Comparison of ENCODE assay signal across 14 cellular contexts in the genomic region with DNA sequence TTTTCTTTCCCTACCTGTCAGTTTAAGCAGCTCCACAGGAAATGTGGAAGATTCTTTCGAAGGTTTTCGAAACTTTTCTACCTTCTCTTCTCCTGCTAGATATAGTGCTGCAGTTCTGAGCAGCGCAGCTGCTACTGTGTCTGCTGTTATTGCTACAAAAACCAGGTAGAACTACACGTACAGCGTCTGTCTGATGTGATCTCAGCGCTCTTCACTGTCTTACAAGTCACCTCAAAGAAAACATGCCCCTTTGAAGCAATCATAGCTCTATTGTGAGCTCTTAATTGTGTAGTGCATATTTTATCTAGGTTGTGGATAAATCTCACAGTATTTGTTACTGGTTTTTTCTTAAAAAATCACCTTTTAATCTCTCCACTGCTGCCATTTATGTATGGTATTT.
DNase-seq lines count a peak whose midpoint lies in the region; ATAC-seq lines count a peak whose summit lies in the region.
"Had no signal": no experiment of that assay in that cellular context is flagged by ENCODE, and none has a peak within 500 bp of the region (broad histone marks: within the 10 kb centered on the region; RNA-seq: fewer than 3 reads in every experiment).

No MANE protein-coding gene starts in this region.

- no peaks in the 10 kb centered on the region for H3K36me3 Mint-ChIP-seq in T-helper 2 cell treated with Interferon-gamma antibody and Interleukin-4, amounts not matched to agents 5 μg/mL and 100 μg/mL, for 36 hours (ENCODE audit: low read depth)
- no peaks in the 10 kb centered on the region for H3K36me3 Mint-ChIP-seq in activated naive CD8-positive, alpha-beta T cell treated with anti-CD3 and anti-CD28 coated beads for 36 hours
- no peaks in the 10 kb centered on the region for H3K36me3 Mint-ChIP-seq in activated naive CD8-positive, alpha-beta T cell treated with anti-CD3 and anti-CD28 coated beads, Interleukin-2, amount 50 U/mL, for 24 hours (ENCODE audit: low read depth)
- no peaks in the 10 kb centered on the region for H3K36me3 Mint-ChIP-seq in activated naive CD8-positive, alpha-beta T cell treated with anti-CD3 and anti-CD28 coated beads, Interleukin-2, amount 10 ng/mL, durations not matched to agents 7 days and 5 days

- peak overlapping the region; percentile 51 for H3K4me3 Mint-ChIP-seq in T-helper 2 cell treated with Interferon-gamma antibody and Interleukin-4, amounts not matched to agents 5 μg/mL and 100 μg/mL, for 36 hours
- H3K4me3 Mint-ChIP-seq in activated naive CD8-positive, alpha-beta T cell treated with anti-CD3 and anti-CD28 coated beads for 36 hours, result peak overlapping the region; percentile 57
- no peak overlapping the region for H3K4me3 Mint-ChIP-seq in activated naive CD8-positive, alpha-beta T cell treated with anti-CD3 and anti-CD28 coated beads, Interleukin-2, amount 50 U/mL, for 24 hours
- H3K4me3 Mint-ChIP-seq in activated naive CD8-positive, alpha-beta T cell treated with anti-CD3 and anti-CD28 coated beads, Interleukin-2, amount 10 ng/mL, durations not matched to agents 7 days and 5 days, result peak overlapping the region; percentile 18
- H3K4me3 Mint-ChIP-seq: CD14-positive monocyte, HFFc6 had no signal

- H3K4me1 Mint-ChIP-seq in T-helper 2 cell treated with Interferon-gamma antibody and Interleukin-4, amounts not matched to agents 5 μg/mL and 100 μg/mL, for 36 hours (ENCODE audit: low read depth), result peaks cover 8% of the 10 kb centered on the region
- peaks cover 13% of the 10 kb centered on the region for H3K4me1 Mint-ChIP-seq in activated naive CD8-positive, alpha-beta T cell treated with anti-CD3 and anti-CD28 coated beads for 36 hours
- peaks cover 10% of the 10 kb centered on the region for H3K4me1 Mint-ChIP-seq in activated naive CD8-positive, alpha-beta T cell treated with anti-CD3 and anti-CD28 coated beads, Interleukin-2, amount 50 U/mL, for 24 hours
- peaks cover 9% of the 10 kb centered on the region for H3K4me1 Mint-ChIP-seq in activated naive CD8-positive, alpha-beta T cell treated with anti-CD3 and anti-CD28 coated beads, Interleukin-2, amount 10 ng/mL, durations not matched to agents 7 days and 5 days
- H3K4me1 Mint-ChIP-seq: CD14-positive monocyte had no signal

- POLR2A ChIA-PET in activated naive CD8-positive, alpha-beta T cell treated with anti-CD3 and anti-CD28 coated beads, Interleukin-2, amount 10 ng/mL, durations not matched to agents 7 days and 5 days (lab: Charles Lee), result no interaction called here

- no peaks in the 10 kb centered on the region for H3K9me3 Mint-ChIP-seq in T-helper 2 cell treated with Interferon-gamma antibody and Interleukin-4, amounts not matched to agents 5 μg/mL and 100 μg/mL, for 36 hours
- no peaks in the 10 kb centered on the region for H3K9me3 Mint-ChIP-seq in activated naive CD8-positive, alpha-beta T cell treated with anti-CD3 and anti-CD28 coated beads for 36 hours
- H3K9me3 Mint-ChIP-seq in activated naive CD8-positive, alpha-beta T cell treated with anti-CD3 and anti-CD28 coated beads, Interleukin-2, amount 50 U/mL, for 24 hours, result no peaks in the 10 kb centered on the region
- no peaks in the 10 kb centered on the region for H3K9me3 Mint-ChIP-seq in activated naive CD8-positive, alpha-beta T cell treated with anti-CD3 and anti-CD28 coated beads, Interleukin-2, amount 10 ng/mL, durations not matched to agents 7 days and 5 days
- H3K9me3 Mint-ChIP-seq: CD14-positive monocyte, HFFc6 had no signal

- DNase-seq in T-helper 2 cell treated with Interferon-gamma antibody and Interleukin-4, amounts not matched to agents 5 μg/mL and 100 μg/mL, for 36 hours (ENCODE audit: low spot score), result no peak
- no peak for DNase-seq in T-helper 2 cell
- no peak for DNase-seq in activated naive CD8-positive, alpha-beta T cell treated with anti-CD3 and anti-CD28 coated beads for 36 hours
- DNase-seq in activated naive CD8-positive, alpha-beta T cell treated with anti-CD3 and anti-CD28 coated beads, Interleukin-2, amount 50 U/mL, for 24 hours, result no peak
- no peak for DNase-seq in activated naive CD8-positive, alpha-beta T cell treated with anti-CD3 and anti-CD28 coated beads, Interleukin-2, amount 10 ng/mL, durations not matched to agents 7 days and 5 days
- DNase-seq in SW 1271 (lab: John Stamatoyannopoulos, UW), result no peak
- DNase-seq: Calu3, DMS 273 treated with DMSO at 0.1 percent for 48 hours, HCEC 1CT, HFFc6 had no signal

- no peak overlapping the region for H3K27ac Mint-ChIP-seq in T-helper 2 cell treated with Interferon-gamma antibody and Interleukin-4, amounts not matched to agents 5 μg/mL and 100 μg/mL, for 36 hours
- peak overlapping the region; percentile 11 for H3K27ac Mint-ChIP-seq in activated naive CD8-positive, alpha-beta T cell treated with anti-CD3 and anti-CD28 coated beads for 36 hours
- H3K27ac Mint-ChIP-seq in activated naive CD8-positive, alpha-beta T cell treated with anti-CD3 and anti-CD28 coated beads, Interleukin-2, amount 50 U/mL, for 24 hours, result no peak overlapping the region
- no peak overlapping the region for H3K27ac Mint-ChIP-seq in activated naive CD8-positive, alpha-beta T cell treated with anti-CD3 and anti-CD28 coated beads, Interleukin-2, amount 10 ng/mL, durations not matched to agents 7 days and 5 days
- H3K27ac Mint-ChIP-seq: CD14-positive monocyte had no signal

- ATAC-seq in activated naive CD8-positive, alpha-beta T cell treated with anti-CD3 and anti-CD28 coated beads, Interleukin-2, amount 50 U/mL, for 24 hours, result no peak
- ATAC-seq in activated naive CD8-positive, alpha-beta T cell treated with anti-CD3 and anti-CD28 coated beads, Interleukin-2, amount 10 ng/mL, durations not matched to agents 7 days and 5 days (ENCODE audit: low read depth), result no peak
- ATAC-seq in HG02852 (IDR thresholded peaks at IDR 0.05; ENCODE audit: unreplicated experiment), result no peak
- ATAC-seq: GM12878, HepG2 had no signal

- no peaks in the 10 kb centered on the region for H3K27me3 Mint-ChIP-seq in T-helper 2 cell treated with Interferon-gamma antibody and Interleukin-4, amounts not matched to agents 5 μg/mL and 100 μg/mL, for 36 hours (ENCODE audit: low read depth)
- H3K27me3 Mint-ChIP-seq in activated naive CD8-positive, alpha-beta T cell treated with anti-CD3 and anti-CD28 coated beads for 36 hours, result no peaks in the 10 kb centered on the region
- H3K27me3 Mint-ChIP-seq in activated naive CD8-positive, alpha-beta T cell treated with anti-CD3 and anti-CD28 coated beads, Interleukin-2, amount 50 U/mL, for 24 hours, result no peaks in the 10 kb centered on the region
- H3K27me3 Mint-ChIP-seq in activated naive CD8-positive, alpha-beta T cell treated with anti-CD3 and anti-CD28 coated beads, Interleukin-2, amount 10 ng/mL, durations not matched to agents 7 days and 5 days, result peaks cover 2% of the 10 kb centered on the region
